ENCODE assay signal across 22 cellular contexts in the genomic region with DNA sequence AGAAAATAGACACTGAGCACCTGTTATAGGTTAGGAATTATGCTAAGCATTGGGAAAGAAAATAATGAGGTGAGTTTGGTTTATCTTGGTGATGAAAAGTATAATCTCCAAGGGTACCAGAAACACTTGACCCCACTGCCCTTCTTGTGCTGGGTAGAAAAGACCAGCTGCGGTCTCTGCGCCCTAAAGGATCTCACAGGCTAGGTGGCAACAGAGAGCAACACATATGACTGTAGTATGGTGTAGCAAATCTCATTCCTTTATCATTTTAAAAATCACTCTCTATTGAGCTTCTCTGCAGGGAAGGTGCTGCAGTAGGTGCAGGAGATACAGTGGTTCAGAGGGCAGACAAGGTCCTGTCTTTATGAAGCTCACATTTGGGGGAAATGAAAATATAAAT. TPM values are rescaled to one million over a fixed set of nuclear protein-coding genes. Genes with fewer than 3 reads are reported as not detected.
"Had no signal": no experiment of that assay in that cellular context is flagged by ENCODE, and none has a peak within 500 bp of the region (broad histone marks: within the 10 kb centered on the region; RNA-seq: fewer than 3 reads in every experiment).

No MANE protein-coding gene starts in this region.

- H3K27me3 ChIP-seq: adrenal gland, esophagus squamous epithelium, transverse colon had no signal

- H3K4me3 ChIP-seq: adrenal gland, esophagus squamous epithelium, psoas muscle, suprapubic skin, transverse colon had no signal

- H3K27ac Mint-ChIP-seq: activated naive CD4-positive, alpha-beta T cell treated with anti-CD3 and anti-CD28 coated beads, Interleukin-2, amount 50 U/mL, for 24 hours; activated T-cell treated with anti-CD3 and anti-CD28 coated beads, Interleukin-2, amount 50 U/mL, for 72 hours; dendritic cell treated with granulocyte-macrophage colony-stimulating factor and Interleukin-4, amounts not matched to agents 40 ng/mL and 50 ng/mL, for 4 days; immature natural killer cell; naive thymus-derived CD4-positive, alpha-beta T cell had no signal

- H3K4me1 Mint-ChIP-seq: activated naive CD4-positive, alpha-beta T cell treated with anti-CD3 and anti-CD28 coated beads, Interleukin-2, amount 50 U/mL, for 24 hours had no signal

- DNase-seq: activated CD4-positive, alpha-beta T cell treated with anti-CD3 and anti-CD28 coated beads for 1 hour; activated CD4-positive, alpha-beta T cell treated with anti-CD3 and anti-CD28 coated beads, Interleukin-2, amount 50 U/mL, for 4 hours; activated effector memory CD4-positive, alpha-beta T cell treated with anti-CD3 and anti-CD28 coated beads, Interleukin-2, amount 50 U/mL, for 16 hours; activated T-cell treated with anti-CD3 and anti-CD28 coated beads, Interleukin-2, amount 50 U/mL, for 72 hours; adrenal gland; effector CD8-positive, alpha-beta T cell; esophagus squamous epithelium; immature natural killer cell; mesenchymal stem cell; naive thymus-derived CD4-positive, alpha-beta T cell; psoas muscle; right cardiac atrium; stimulated activated CD4-positive, alpha-beta T cell treated with anti-CD3 and anti-CD28 coated beads, Interleukin-2, amount 100 ng/mL, for 48 hours; stimulated activated naive CD8-positive, alpha-beta T cell treated with anti-CD3 and anti-CD28 coated beads, Interleukin-15, amount 100 ng/mL, for 72 hours; T1000; transverse colon had no signal

- H3K36me3 ChIP-seq: adrenal gland, esophagus squamous epithelium, suprapubic skin, transverse colon had no signal

- FAIRE-seq: astrocyte, endothelial cell of umbilical vein had no signal

- ATAC-seq: activated T-cell treated with anti-CD3 and anti-CD28 coated beads, Interleukin-2, amount 50 U/mL, for 72 hours; naive thymus-derived CD4-positive, alpha-beta T cell; psoas muscle; right cardiac atrium; stimulated activated naive CD8-positive, alpha-beta T cell treated with anti-CD3 and anti-CD28 coated beads, Interleukin-15, amount 100 ng/mL, for 72 hours had no signal

- H3K4me3 Mint-ChIP-seq: activated naive CD4-positive, alpha-beta T cell treated with anti-CD3 and anti-CD28 coated beads, Interleukin-2, amount 50 U/mL, for 24 hours; activated T-cell treated with anti-CD3 and anti-CD28 coated beads, Interleukin-2, amount 50 U/mL, for 72 hours; dendritic cell treated with granulocyte-macrophage colony-stimulating factor and Interleukin-4, amounts not matched to agents 40 ng/mL and 50 ng/mL, for 4 days; immature natural killer cell; naive thymus-derived CD4-positive, alpha-beta T cell; stimulated activated naive CD8-positive, alpha-beta T cell treated with anti-CD3 and anti-CD28 coated beads, Interleukin-15, amount 100 ng/mL, for 72 hours had no signal

- H3K9me3 ChIP-seq: adrenal gland, esophagus squamous epithelium, psoas muscle, suprapubic skin, transverse colon had no signal

- H3K27me3 Mint-ChIP-seq: activated naive CD4-positive, alpha-beta T cell treated with anti-CD3 and anti-CD28 coated beads, Interleukin-2, amount 50 U/mL, for 24 hours; stimulated activated naive CD8-positive, alpha-beta T cell treated with anti-CD3 and anti-CD28 coated beads, Interleukin-15, amount 100 ng/mL, for 72 hours had no signal

- H3K4me1 ChIP-seq: adrenal gland, esophagus squamous epithelium, psoas muscle, suprapubic skin, transverse colon had no signal

- H3K27ac ChIP-seq: adrenal gland, esophagus squamous epithelium, psoas muscle, suprapubic skin, transverse colon had no signal

- H3K9me3 Mint-ChIP-seq: activated naive CD4-positive, alpha-beta T cell treated with anti-CD3 and anti-CD28 coated beads, Interleukin-2, amount 50 U/mL, for 24 hours; activated T-cell treated with anti-CD3 and anti-CD28 coated beads, Interleukin-2, amount 50 U/mL, for 72 hours; dendritic cell treated with granulocyte-macrophage colony-stimulating factor and Interleukin-4, amounts not matched to agents 40 ng/mL and 50 ng/mL, for 4 days; stimulated activated naive CD8-positive, alpha-beta T cell treated with anti-CD3 and anti-CD28 coated beads, Interleukin-15, amount 100 ng/mL, for 72 hours had no signal

- H3K36me3 Mint-ChIP-seq: activated naive CD4-positive, alpha-beta T cell treated with anti-CD3 and anti-CD28 coated beads, Interleukin-2, amount 50 U/mL, for 24 hours; immature natural killer cell; naive thymus-derived CD4-positive, alpha-beta T cell had no signal

RNA-seq across cellular contexts. Expression of a gene that starts 26.1 kb away (rescaled TPM):
- total RNA-seq: activated CD8-positive, alpha-beta memory T cell treated with anti-CD3 and anti-CD28 coated beads for 36 hours; activated T-cell treated with anti-CD3 and anti-CD28 coated beads, Interleukin-2, amount 50 U/mL, for 72 hours; naive thymus-derived CD4-positive, alpha-beta T cell had no signal
- polyA plus RNA-seq: immature natural killer cell; naive thymus-derived CD4-positive, alpha-beta T cell had no signal
